Comparison of ENCODE assay signal across 8 cellular contexts in genomic region chr20:35146922-35147574, GRCh38. TPM values are rescaled to one million over a fixed set of nuclear protein-coding genes. Genes with fewer than 3 reads are reported as not detected.
DNase-seq lines count a peak whose midpoint lies in the region; ATAC-seq, FAIRE-seq and TF ChIP-seq lines count a peak whose summit lies in the region.

Gene EDEM2 (minus strand): TSS chr20:35147336. CDS start chr20:35147258, 78 bp downstream.

- H3K4me2 ChIP-seq in H1 (ENCODE audit: insufficient read depth in 1 of 2, low read depth in 2 of 2, low read length in 2 of 2) (peak within 1 kb of the TSS; percentile 89 to 96), mesenchymal stem cell (ENCODE audit: low read length, poor library complexity, severe bottlenecking) (peak within 1 kb of the TSS; percentile 84)

- TF ChIP-seq RAD21 in H1 (IDR thresholded peaks at IDR 0.05 in 1 of 2, conservative IDR thresholded peaks at IDR 0.05 in 1 of 2; ENCODE audit: low read depth in 2 of 2, low read length in 2 of 2) = peak in 1 of 2 experiments; percentile 29; a peak in 2 of 4 replicates

- no peak within 1 kb of the TSS for H3K23ac ChIP-seq in H1 (ENCODE audit: insufficient read length)
- H3K23ac ChIP-seq in mesenchymal stem cell (ENCODE audit: low read length in 2 of 2) = peak within 1 kb of the TSS in 1 of 2 experiments; percentile 16

- DNase-seq in CMK (ENCODE audit: low read depth) = peak; percentile 93
- DNase-seq in NT2/D1 (ENCODE audit: low read depth, low spot score) = peak; percentile 95
- peak; percentile 87 to 89 (median 89) for DNase-seq in activated CD8-positive, alpha-beta memory T cell treated with anti-CD3 and anti-CD28 coated beads for 48 hours (ENCODE audit: low read depth in 2 of 3, low spot score in 2 of 3)
- DNase-seq in H1 (ENCODE audit: low read depth in 1 of 2, low spot score in 2 of 2) = peak; percentile 96 to 97
- peak; percentile 96 for DNase-seq in mesenchymal stem cell
- peak; percentile 84 for DNase-seq in stimulated activated CD8-positive, alpha-beta memory T cell treated with anti-CD3 and anti-CD28 coated beads, Interleukin-12 subunit alpha, Interleukin-12 subunit beta, amount 100 ng/mL, for 24 hours (ENCODE audit: extremely low read depth)

- no peak within 1 kb of the TSS for H2BK120ac ChIP-seq in H1 (replicated peaks; ENCODE audit: low read depth, low read length)
- H2BK120ac ChIP-seq in mesenchymal stem cell (ENCODE audit: low read depth, low read length) = peak within 1 kb of the TSS; percentile 38

- peak within 1 kb of the TSS; percentile 70 for H4K91ac ChIP-seq in H1 (replicated peaks; ENCODE audit: insufficient read length, low read length)
- H4K91ac ChIP-seq in mesenchymal stem cell (ENCODE audit: low read length) = peak within 1 kb of the TSS; percentile 84

- peak within 1 kb of the TSS; percentile 42; the same call in 1 of the 2 replicates for H4K8ac ChIP-seq in H1 (ENCODE audit: extremely low read depth, insufficient read depth, low read length)
- peak within 1 kb of the TSS; percentile 96 for H4K8ac ChIP-seq in mesenchymal stem cell (ENCODE audit: low read length)

- peak within 1 kb of the TSS; percentile 77 for H2AFZ ChIP-seq in H1 (ENCODE audit: low read length)
- peak within 1 kb of the TSS; percentile 51 for H2AFZ ChIP-seq in mesenchymal stem cell (ENCODE audit: low read depth, low read length)

- H2BK12ac ChIP-seq in H1 (ENCODE audit: low read depth, low read length) (peak within 1 kb of the TSS; percentile 81; the same call in 1 of the 2 replicates), mesenchymal stem cell (ENCODE audit: low read length in 2 of 2) (peak within 1 kb of the TSS; percentile 72 to 88)

- peak within 1 kb of the TSS; percentile 75 for H4K5ac ChIP-seq in H1 (ENCODE audit: insufficient read length, low read depth, low read length)

- H3K9ac ChIP-seq in HUES48 (ENCODE audit: low read depth, low read length) (peak within 1 kb of the TSS; percentile 50), NT2/D1 (ENCODE audit: insufficient read length, low read depth) (peak within 1 kb of the TSS; percentile 85), H1 (replicated peaks in 1 of 4; ENCODE audit: extremely low read depth in 1 of 4, low read depth in 3 of 4, low read length in 3 of 4) (peak within 1 kb of the TSS in 3 of 4 experiments; percentile 58 to 87 (median 69); a peak in 6 of 7 replicates), mesenchymal stem cell (ENCODE audit: low read length) (peak within 1 kb of the TSS; percentile 90)

- TF ChIP-seq POLR2A in H1 (IDR thresholded peaks at IDR 0.05; ENCODE audit: control extremely low read depth in 1 of 2, low read depth in 2 of 2, low read length in 2 of 2) = peak in 1 of 2 experiments; percentile 57; a peak in 2 of 3 replicates

- 0 out of 4 replicates have a peak, but pooled peaks of 1 of the 3 experiments have one; percentile 4 for TF ChIP-seq CTCF in H1 (IDR thresholded peaks at IDR 0.05; ENCODE audit: control extremely low read depth in 1 of 3, insufficient read depth in 1 of 3, low read depth in 1 of 3, low read length in 3 of 3)

- H3K79me2 ChIP-seq in H1 (ENCODE audit: control insufficient read depth in 1 of 2, insufficient read depth in 2 of 2, low read length in 2 of 2) = no peaks in the 10 kb centered on the region

- H3K4ac ChIP-seq in H1 (replicated peaks; ENCODE audit: insufficient read length, low read depth, low read length) = peak within 1 kb of the TSS; percentile 46
- peak within 1 kb of the TSS; percentile 75 to 83 for H3K4ac ChIP-seq in mesenchymal stem cell (ENCODE audit: low read depth in 1 of 2, low read length in 2 of 2)

- H3K4me1 ChIP-seq in HUES48 (ENCODE audit: control insufficient read depth, insufficient read depth, low read length) (peaks cover 5% of the 10 kb centered on the region), NT2/D1 (ENCODE audit: insufficient read depth, insufficient read length) (no peaks in the 10 kb centered on the region), H1 (replicated peaks in 1 of 4; ENCODE audit: control insufficient read depth in 3 of 4, insufficient read depth in 4 of 4, low read length in 3 of 4) (0 out of 7 replicates have a peak, but pooled peaks cover 0 to 3% (median 0%) of the 10 kb centered on the region in 4 experiments), mesenchymal stem cell (ENCODE audit: control insufficient read depth, insufficient read depth, low read depth, low read length) (peaks cover 3% of the 10 kb centered on the region)

- H3K18ac ChIP-seq in H1 (ENCODE audit: extremely low read depth, low read length) (peak within 1 kb of the TSS; percentile 95), mesenchymal stem cell (ENCODE audit: low read depth in 1 of 2, low read length in 2 of 2) (peak within 1 kb of the TSS; percentile 34 to 91)

- no peak for TF ChIP-seq EP300 in H1 (IDR thresholded peaks at IDR 0.05; ENCODE audit: borderline replicate concordance in 1 of 2, low read depth in 2 of 2, low read length in 2 of 2)

- H2BK5ac ChIP-seq in H1 (ENCODE audit: low read depth, low read length) = peak within 1 kb of the TSS; percentile 95
- peak within 1 kb of the TSS; percentile 40 for H2BK5ac ChIP-seq in mesenchymal stem cell (ENCODE audit: low read depth, low read length, poor library complexity, severe bottlenecking)

- H3K4me3 ChIP-seq in HUES48 (ENCODE audit: low read depth, low read length) (peak within 1 kb of the TSS; percentile 85), NT2/D1 (ENCODE audit: insufficient read length, low read depth) (peak within 1 kb of the TSS; percentile 67), H1 (ENCODE audit: extremely low read depth in 1 of 4, insufficient read depth in 2 of 4, low read depth in 3 of 4, low read length in 4 of 4) (peak within 1 kb of the TSS; percentile 86 to 94 (median 90)), mesenchymal stem cell (ENCODE audit: insufficient read depth in 1 of 2, low read depth in 1 of 2, low read length in 2 of 2) (peak within 1 kb of the TSS; percentile 87 to 91)

- H3K27ac ChIP-seq in HUES48 (ENCODE audit: low read depth, low read length) (peak within 1 kb of the TSS; percentile 86), H1 (ENCODE audit: low read depth, low read length) (peak within 1 kb of the TSS; percentile 68; the same call in 1 of the 2 replicates), mesenchymal stem cell (ENCODE audit: low read length, poor library complexity, severe bottlenecking) (peak within 1 kb of the TSS; percentile 74)

- H2AK5ac ChIP-seq in H1 (ENCODE audit: low read depth, low read length) = no peak within 1 kb of the TSS
- peak within 1 kb of the TSS; percentile 78 for H2AK5ac ChIP-seq in mesenchymal stem cell (ENCODE audit: low read length, severe bottlenecking)

- no peaks in the 10 kb centered on the region for H4K20me1 ChIP-seq in H1 (replicated peaks in 1 of 2; ENCODE audit: control insufficient read depth in 1 of 2, insufficient read depth in 2 of 2, low read length in 2 of 2)

- peak; percentile 24 for FAIRE-seq in H1 (lab: Jason Lieb, UNC)

- peak within 1 kb of the TSS; percentile 93 for H3K56ac ChIP-seq in H1 (replicated peaks; ENCODE audit: insufficient read length, low read depth, low read length)

- H2BK20ac ChIP-seq in H1 (ENCODE audit: low read length) = no peak within 1 kb of the TSS

- H3K79me1 ChIP-seq in H1 (ENCODE audit: low read depth, low read length) (no peaks in the 10 kb centered on the region), mesenchymal stem cell (replicated peaks; ENCODE audit: low read length, poor library complexity, severe bottlenecking) (peaks cover 10% of the 10 kb centered on the region)

- POLR2A ChIA-PET in H1 (lab: Charles Lee; ENCODE audit: partially characterized antibody) = interaction anchor here (0.6 to 3.4 kb wide), 14 partner anchors 9 to 143 kb away, joined by 3 to 27 read pairs (median 4); partner anchors contain the start of genes EIF6 and MMP24OS

- CTCF ChIA-PET in H1 (lab: Charles Lee; ENCODE audit: partially characterized antibody) = interaction anchor here (0.8 to 7.6 kb wide), 18 partner anchors 8 to 158 kb away, joined by 3 to 135 read pairs (median 4); no protein-coding TSS in a partner anchor

- H3K23me2 ChIP-seq in H1 (ENCODE audit: low read depth, low read length) = peaks cover 8% of the 10 kb centered on the region

- peak; percentile 76 for ATAC-seq in GM21381 (IDR thresholded peaks at IDR 0.05; ENCODE audit: unreplicated experiment)

- H3K14ac ChIP-seq in H1 (ENCODE audit: insufficient read length) (no peak within 1 kb of the TSS), mesenchymal stem cell (ENCODE audit: low read length in 2 of 2) (peak within 1 kb of the TSS in 1 of 2 experiments; percentile 76)

- H3K36me3 ChIP-seq in HUES48 (ENCODE audit: control insufficient read depth, insufficient read depth, low read length) (peaks cover 19% of the 10 kb centered on the region), NT2/D1 (ENCODE audit: insufficient read depth, insufficient read length, low read length) (peaks cover 30% of the 10 kb centered on the region), H1 (ENCODE audit: control insufficient read depth in 2 of 4, insufficient read depth in 4 of 4, low read length in 3 of 4) (peaks cover 1 to 13% (median 3%) of the 10 kb centered on the region in 4 experiments; a peak in 3 of 8 replicates), mesenchymal stem cell (ENCODE audit: control insufficient read depth in 1 of 2, insufficient read depth in 2 of 2, low read depth in 1 of 2, low read length in 2 of 2) (peaks cover 12 to 25% of the 10 kb centered on the region in 2 experiments)

- 1% methylated on average over 42 of the region's 42 CpGs; no CpG with 5 or more reads in 1 of the 2 experiments for WGBS in H1 (ENCODE audit: extremely low coverage in 1 of 2, insufficient coverage in 1 of 2, insufficient read length in 1 of 2, insufficient replicate concordance in 2 of 2, low coverage in 1 of 2, low lambda C conversion rate in 2 of 2, missing lambda C conversion rate in 1 of 2), 2 experiments
- WGBS in mesenchymal stem cell = under 1% methylated on average over 34 of the region's 42 CpGs

- H2BK15ac ChIP-seq in H1 (ENCODE audit: low read length) (0 out of 2 replicates have a peak within 1 kb of the TSS, but pooled peaks have one; percentile 31), mesenchymal stem cell (ENCODE audit: low read depth, poor library complexity, severe bottlenecking) (no peak within 1 kb of the TSS)

- no peaks in the 10 kb centered on the region for H3K27me3 ChIP-seq in HUES48 (ENCODE audit: control insufficient read depth, insufficient read depth, low read length)
- H3K27me3 ChIP-seq in NT2/D1 (ENCODE audit: insufficient read depth, insufficient read length) = no peaks in the 10 kb centered on the region
- no peaks in the 10 kb centered on the region for H3K27me3 ChIP-seq in H1 (replicated peaks in 1 of 4; ENCODE audit: control insufficient read depth in 3 of 4, extremely low read depth in 1 of 4, insufficient read depth in 3 of 4, low read length in 3 of 4)
- no peaks in the 10 kb centered on the region for H3K27me3 ChIP-seq in mesenchymal stem cell (ENCODE audit: control insufficient read depth in 1 of 2, insufficient read depth in 1 of 2, low read length in 2 of 2)

- H3K9me3 ChIP-seq in HUES48 (ENCODE audit: control insufficient read depth, insufficient read depth, low read length) (no peaks in the 10 kb centered on the region), NT2/D1 (ENCODE audit: insufficient read depth, low read length) (no peaks in the 10 kb centered on the region), H1 (ENCODE audit: insufficient read depth in 2 of 2, low read depth in 1 of 2, low read length in 1 of 2) (no peaks in the 10 kb centered on the region), mesenchymal stem cell (ENCODE audit: control insufficient read depth, low read length) (no peaks in the 10 kb centered on the region)

RNA-seq across cellular contexts. Expression of gene EDEM2, which starts in this region (rescaled TPM):
- total RNA-seq in H1 (2021; fragmentation: NEBNext Ultra II Directional; extraction: Animal tissue kit (Norgen Biotek cat#: 25700)) = 19.6 and 21.5 TPM in 2 replicates
- polyA plus RNA-seq in H1 (2011; rRNA removed) = 15.2 and 18.6 TPM in 2 replicates
- 19.0 TPM for polyA plus RNA-seq in H1 (2011; cell fraction: cytosol; rRNA removed)
- 29.2 TPM for polyA plus RNA-seq in H1 (2011; cell fraction: nucleus; rRNA removed)
- polyA plus RNA-seq in H1 (2012, experiment 1 of 2) = 21.3 to 26.0 TPM (median 25.2 TPM) in 4 replicates
- polyA plus RNA-seq in H1 (2012, experiment 2 of 2) = 29.2 TPM
- polyA plus RNA-seq in H1 (2013, experiment 1 of 2) = 20.4 TPM
- 24.0 TPM for polyA plus RNA-seq in H1 (2013, experiment 2 of 2)
- polyA minus RNA-seq in H1 (2011; rRNA and poly(A)+ RNA removed) = 17.5 and 17.8 TPM in 2 replicates
- 10.8 TPM for polyA minus RNA-seq in H1 (2011; cell fraction: cytosol; rRNA and poly(A)+ RNA removed)
- 7.8 TPM for polyA minus RNA-seq in H1 (2011; cell fraction: nucleus; rRNA and poly(A)+ RNA removed)
- 30.3 TPM for polyA plus RNA-seq in mesenchymal stem cell (2013, experiment 1 of 2)
- polyA plus RNA-seq in mesenchymal stem cell (2013, experiment 2 of 2) = 30.4 TPM

Comparison
In these comparisons a context has a peak if more than half of its experiments do, and no peak if none do; other contexts are left out.
1. Peak in every context shown above with its lines: DNase-seq, ATAC-seq, H3K4me3 ChIP-seq and H3K27ac ChIP-seq.